In genomic region chr2:215771241-215771640, GRCh38 we compare ENCODE assay signal across 19 cellular contexts.
DNase-seq lines count a peak whose midpoint lies in the region; TF ChIP-seq lines count a peak whose summit lies in the region.
"Had no signal": no experiment of that assay in that cellular context is flagged by ENCODE, and none has a peak within 500 bp of the region (broad histone marks: within the 10 kb centered on the region; RNA-seq: fewer than 3 reads in every experiment).

No MANE protein-coding gene starts in this region.

- no peak overlapping the region for H3K9ac ChIP-seq in HUES64 (ENCODE audit: low read depth, low read length)
- H3K9ac ChIP-seq in endodermal cell (ENCODE audit: extremely low read depth, low read length, poor library complexity, severe bottlenecking) = peak overlapping the region; percentile 19

- peaks cover 45% of the 10 kb centered on the region for H3K4me1 Mint-ChIP-seq in endodermal cell

- no peak overlapping the region for H3K4me3 Mint-ChIP-seq in endodermal cell
- H3K4me3 Mint-ChIP-seq: activated naive CD8-positive, alpha-beta T cell; activated T-cell treated with anti-CD3 and anti-CD28 coated beads, Interleukin-2, amount 50 U/mL, for 4 hours; memory B cell had no signal

- no peaks in the 10 kb centered on the region for H3K79me2 ChIP-seq in ACC112 (ENCODE audit: control insufficient read depth, insufficient read depth, low read length, unreplicated experiment)

- H3K36me3 Mint-ChIP-seq in endodermal cell (ENCODE audit: low read depth) = peaks cover 2% of the 10 kb centered on the region
- H3K36me3 Mint-ChIP-seq: activated naive CD8-positive, alpha-beta T cell; memory B cell had no signal

- H3K9me3 ChIP-seq in HUES64 (ENCODE audit: insufficient read depth, low read depth, low read length) = no peaks in the 10 kb centered on the region
- H3K9me3 ChIP-seq in endodermal cell (ENCODE audit: control insufficient read depth, low read length) = peaks cover 40% of the 10 kb centered on the region
- H3K9me3 ChIP-seq in neuron (ENCODE audit: low read length) = no peaks in the 10 kb centered on the region
- H3K9me3 ChIP-seq: gastrocnemius medialis, upper lobe of right lung had no signal

- H3K27me3 ChIP-seq in ACC112 (ENCODE audit: insufficient read depth, low read length) (no peaks in the 10 kb centered on the region), HUES64 (ENCODE audit: insufficient read depth, low read length) (no peaks in the 10 kb centered on the region), endodermal cell (ENCODE audit: control insufficient read depth, insufficient read depth, low read length, poor library complexity, severe bottlenecking) (no peaks in the 10 kb centered on the region), neuron (ENCODE audit: insufficient read depth, low read length) (no peaks in the 10 kb centered on the region)
- H3K27me3 ChIP-seq: gastrocnemius medialis, upper lobe of right lung had no signal

- H3K4me3 ChIP-seq in ACC112 (ENCODE audit: low read depth, low read length) (no peak overlapping the region; the same call in 1 of the 2 replicates), HUES64 (ENCODE audit: low read length) (no peak overlapping the region), endodermal cell (ENCODE audit: low read length) (peak overlapping the region; percentile 71), neuron (ENCODE audit: low read length) (no peak overlapping the region)
- H3K4me3 ChIP-seq: gastrocnemius medialis, skin epidermis, upper lobe of right lung had no signal

- peak overlapping the region; percentile 83 for H3K27ac Mint-ChIP-seq in endodermal cell
- H3K27ac Mint-ChIP-seq: activated naive CD8-positive, alpha-beta T cell; memory B cell had no signal

- H3K4me1 ChIP-seq in ACC112 (ENCODE audit: control insufficient read depth, insufficient read depth, low read length, unreplicated experiment) = peaks cover 40% of the 10 kb centered on the region
- peaks cover 23% of the 10 kb centered on the region for H3K4me1 ChIP-seq in HUES64 (ENCODE audit: insufficient read depth, low read length)
- H3K4me1 ChIP-seq in endodermal cell (ENCODE audit: control insufficient read depth, insufficient read depth, low read length) = peaks cover 18% of the 10 kb centered on the region
- peaks cover 25% of the 10 kb centered on the region for H3K4me1 ChIP-seq in neuron (ENCODE audit: insufficient read depth, low read length)
- H3K4me1 ChIP-seq: gastrocnemius medialis, upper lobe of right lung had no signal

- H3K27ac ChIP-seq in ACC112 (ENCODE audit: low read depth, low read length) (peak overlapping the region; percentile 98), HUES64 (ENCODE audit: low read depth, low read length) (peak overlapping the region; percentile 58; the same call in 1 of the 2 replicates), endodermal cell (ENCODE audit: low read depth, low read length) (peak overlapping the region; percentile 81)
- H3K27ac ChIP-seq: gastrocnemius medialis, HL-60, skin epidermis, upper lobe of right lung had no signal

- no peaks in the 10 kb centered on the region; the same call in 1 of the 2 replicates for H3K36me3 ChIP-seq in ACC112 (ENCODE audit: insufficient read depth, low read length)
- H3K36me3 ChIP-seq in HUES64 (ENCODE audit: insufficient read depth, low read length) = no peaks in the 10 kb centered on the region
- no peaks in the 10 kb centered on the region for H3K36me3 ChIP-seq in endodermal cell (ENCODE audit: control insufficient read depth, insufficient read depth, low read length)
- H3K36me3 ChIP-seq in neuron (ENCODE audit: insufficient read depth, low read length) = no peaks in the 10 kb centered on the region
- H3K36me3 ChIP-seq: gastrocnemius medialis, upper lobe of right lung had no signal

- no peaks in the 10 kb centered on the region for H3K27me3 Mint-ChIP-seq in endodermal cell (ENCODE audit: insufficient read depth)

- H2AFZ ChIP-seq in ACC112 (ENCODE audit: low read length, unreplicated experiment) (peak overlapping the region; percentile 57), neuron (ENCODE audit: low read depth, low read length) (peak overlapping the region; percentile 0)

- H3K9me3 Mint-ChIP-seq in endodermal cell = no peaks in the 10 kb centered on the region
- H3K9me3 Mint-ChIP-seq: activated T-cell treated with anti-CD3 and anti-CD28 coated beads, Interleukin-2, amount 50 U/mL, for 4 hours had no signal

- 93% methylated on average over 2 of the region's 2 CpGs for WGBS in HUES64
- 95 to 100% methylated on average over 1 to 2 of the region's 2 CpGs for WGBS in endodermal cell (ENCODE audit: insufficient coverage in 1 of 2, insufficient read length in 1 of 2), 2 experiments

- TF ChIP-seq CTCF in endodermal cell (conservative IDR thresholded peaks at IDR 0.05) = no peak

- DNase-seq in endodermal cell = no peak
- DNase-seq in islet precursor cell = no peak
- DNase-seq in NOMO-1 (lab: John Stamatoyannopoulos, UW; ENCODE audit: unreplicated experiment in 2 of 2) = no peak
- no peak for DNase-seq in KG1 (lab: John Stamatoyannopoulos, UW)
- no peak for DNase-seq in GM19238 (ENCODE audit: insufficient read length, low spot score)
- DNase-seq: activated CD4-positive, alpha-beta T cell treated with anti-CD3 and anti-CD28 coated beads, Interleukin-2, amount 50 U/mL, for 4 hours; activated T-cell treated with anti-CD3 and anti-CD28 coated beads, Interleukin-2, amount 50 U/mL, for 4 hours; gastrocnemius medialis; NCI-H1694; NCI-H524; nucleus accumbens; upper lobe of right lung had no signal
